10 cellular contexts compared by ENCODE assay signal in genomic region chr4:24973471-24974251, GRCh38. TPM values are rescaled to one million over a fixed set of nuclear protein-coding genes. Genes with fewer than 3 reads are reported as not detected.
DNase-seq lines count a peak whose midpoint lies in the region; ATAC-seq and TF ChIP-seq lines count a peak whose summit lies in the region.
"Had no signal": no experiment of that assay in that cellular context is flagged by ENCODE, and none has a peak within 500 bp of the region (broad histone marks: within the 10 kb centered on the region; RNA-seq: fewer than 3 reads in every experiment).

No MANE protein-coding gene starts in this region.

- H3K9me3 ChIP-seq in BLaER1: peaks cover 30% of the 10 kb centered on the region
- H3K9me3 ChIP-seq in colonic mucosa: no peaks in the 10 kb centered on the region
- peaks cover 0 to under 1% of the 10 kb centered on the region in 2 donors for H3K9me3 ChIP-seq in lung (ENCODE audit: control insufficient read depth in 2 of 2, insufficient read depth in 1 of 2, low read length in 1 of 2)

- ATAC-seq in lung (ENCODE audit: insufficient read depth, low FRiP score): peak; percentile 56

- H3K9ac ChIP-seq in BLaER1 (peak overlapping the region; percentile 83), colonic mucosa (ENCODE audit: low read depth in 2 of 2, low read length in 2 of 2) (no peak overlapping the region)
- H3K9ac ChIP-seq: KMS-11 had no signal

- no peak for TF ChIP-seq CTCF in colonic mucosa (IDR thresholded peaks at IDR 0.05)
- TF ChIP-seq CTCF in lung (IDR thresholded peaks at IDR 0.05; ENCODE audit: control extremely low read depth, extremely low read depth): no peak

- intact Hi-C loops in colonic mucosa (cut with DNase I): loop anchor here (10.0 kb wide), 2 partner anchors 391 to 489 kb away; no protein-coding TSS in a partner anchor

- H3K4me3 ChIP-seq in BLaER1 (peak overlapping the region; percentile 69), colonic mucosa (no peak overlapping the region), lung (no peak overlapping the region)

- peak overlapping the region; percentile 97 for H3K27ac ChIP-seq in BLaER1
- peak overlapping the region; percentile 20 for H3K27ac ChIP-seq in colonic mucosa
- H3K27ac ChIP-seq in lung (ENCODE audit: low read depth in 1 of 2, low read length in 1 of 2): peak overlapping the region in 1 of 2 donors; percentile 5
- H3K27ac ChIP-seq: KMS-11 had no signal

- WGBS in lung, 2 donors: 34 to 53% methylated on average over 21 of the region's 21 CpGs

- H3K36me3 ChIP-seq in BLaER1 (0 out of 2 replicates have a peak, but pooled peaks cover 11% of the 10 kb centered on the region), colonic mucosa (no peaks in the 10 kb centered on the region), lung (ENCODE audit: control insufficient read depth in 2 of 2, insufficient read depth in 2 of 2, low read length in 2 of 2) (no peaks in the 10 kb centered on the region)

- H3K4me1 ChIP-seq in BLaER1: peaks cover 85% of the 10 kb centered on the region
- no peaks in the 10 kb centered on the region for H3K4me1 ChIP-seq in colonic mucosa
- H3K4me1 ChIP-seq in lung (ENCODE audit: control insufficient read depth in 2 of 2, insufficient read depth in 2 of 2, low read length in 2 of 2): peaks cover under 1 to 9% of the 10 kb centered on the region in 2 donors

- H3K27me3 ChIP-seq in BLaER1 (no peaks in the 10 kb centered on the region), colonic mucosa (no peaks in the 10 kb centered on the region), lung (ENCODE audit: control insufficient read depth, insufficient read depth) (no peaks in the 10 kb centered on the region)

- no peaks in the 10 kb centered on the region for H4K20me1 ChIP-seq in BLaER1

- H3K4me2 ChIP-seq in BLaER1: peak overlapping the region; percentile 83
- H3K4me2 ChIP-seq: KMS-11 had no signal

- peak; percentile 68 for DNase-seq in NCI-H1092 (lab: John Stamatoyannopoulos, UW)
- DNase-seq in colonic mucosa: peak; percentile 41
- DNase-seq in lung (ENCODE audit: low spot score): peak; percentile 72
- no peak for DNase-seq in NCI-H2171 treated with DMSO at 0.1 percent for 48 hours (lab: John Stamatoyannopoulos, UW)
- no peak for DNase-seq in activated naive CD4-positive, alpha-beta T cell (lab: John Stamatoyannopoulos, UW)
- DNase-seq in GF-D8 (lab: John Stamatoyannopoulos, UW): no peak
- no peak for DNase-seq in NCI-H748 treated with DMSO at 0.1 percent for 48 hours (lab: John Stamatoyannopoulos, UW)
- DNase-seq: DND-41 had no signal

RNA-seq across cellular contexts. Expression of gene LGI2, which starts 57.1 kb away (rescaled TPM):
- total RNA-seq in colonic mucosa (under 1 TPM; 0.32 to 0.82 TPM), lung (1 to 10 TPM; 1.1 to 1.8 TPM)
- under 1 TPM; 0.18 to 0.64 TPM for polyA plus RNA-seq in lung

Comparison
In these comparisons a context has a peak if more than half of its experiments do, and no peak if none do; other contexts are left out.
1. DNase-seq: peak in NCI-H1092 (single experiment), colonic mucosa (single experiment) and lung (single experiment); none in NCI-H2171 treated with DMSO at 0.1 percent for 48 hours (single experiment), activated naive CD4-positive, alpha-beta T cell (0 of 4), GF-D8 (single experiment) and NCI-H748 treated with DMSO at 0.1 percent for 48 hours (single experiment).